1 cellular context compared by ENCODE assay signal in genomic region chr9:136363106-136363605, GRCh38.
TF ChIP-seq lines count a peak whose summit lies in the region.

No MANE protein-coding gene starts in this region.

TF ChIP-seq in HepG2, 621 proteins besides CTCF, POLR2A, EP300 and RAD21 (continues in another document):
- TF ChIP-seq ZNF18 (CRISPR knock-in tag; IDR thresholded peaks at IDR 0.05; ENCODE audit: insufficient replicate concordance) (peak; percentile 68), ZNF557 (CRISPR knock-in tag; IDR thresholded peaks at IDR 0.05) (0 out of 2 replicates have a peak, but pooled peaks have one; percentile 17), SRY (CRISPR knock-in tag; IDR thresholded peaks at IDR 0.05) (no peak), ZNF264 (CRISPR knock-in tag; IDR thresholded peaks at IDR 0.05) (no peak), UBTF (CRISPR knock-in tag; IDR thresholded peaks at IDR 0.05) (0 out of 2 replicates have a peak, but pooled peaks have one; percentile 8), ATM (IDR thresholded peaks at IDR 0.05; ENCODE audit: borderline replicate concordance) (no peak), YEATS4 (CRISPR knock-in tag; IDR thresholded peaks at IDR 0.05; ENCODE audit: borderline replicate concordance) (peak; percentile 21), SNAPC4 (CRISPR knock-in tag; IDR thresholded peaks at IDR 0.05) (no peak), MIER3 (CRISPR knock-in tag; IDR thresholded peaks at IDR 0.05; ENCODE audit: borderline replicate concordance) (no peak), TAF1 (CRISPR knock-in tag; IDR thresholded peaks at IDR 0.05) (peak; percentile 72), ZBTB7B (CRISPR knock-in tag; IDR thresholded peaks at IDR 0.05) (peak; percentile 5; the same call in 1 of the 2 replicates), HNRNPLL (IDR thresholded peaks at IDR 0.05; ENCODE audit: low read depth, low read length, poor library complexity, severe bottlenecking) (peak; percentile 24), ZNF138 (CRISPR knock-in tag; IDR thresholded peaks at IDR 0.05; ENCODE audit: low read depth) (peak; percentile 9; the same call in 1 of the 2 replicates), POLR2AphosphoS5 (IDR thresholded peaks at IDR 0.05; ENCODE audit: low read depth, low read length) (peak; percentile 82), MTA1 (CRISPR knock-in tag; IDR thresholded peaks at IDR 0.05; ENCODE audit: borderline replicate concordance) (peak; percentile 5; the same call in 1 of the 2 replicates), MXD1 (CRISPR knock-in tag; IDR thresholded peaks at IDR 0.05) (peak; percentile 63; the same call in 1 of the 2 replicates), MIER2 (CRISPR knock-in tag; IDR thresholded peaks at IDR 0.05) (no peak), MLXIP (CRISPR knock-in tag; IDR thresholded peaks at IDR 0.05; ENCODE audit: borderline replicate concordance) (0 out of 2 replicates have a peak, but pooled peaks have one; percentile 1), ZSCAN31 (CRISPR knock-in tag; IDR thresholded peaks at IDR 0.05; ENCODE audit: low read depth) (peak; percentile 26; the same call in 1 of the 2 replicates), ZHX1 (CRISPR knock-in tag; IDR thresholded peaks at IDR 0.05; ENCODE audit: low read depth) (no peak), FOXP1 (IDR thresholded peaks at IDR 0.05) (no peak), FOXP1 (CRISPR knock-in tag; IDR thresholded peaks at IDR 0.05) (no peak), POGK (CRISPR knock-in tag; conservative IDR thresholded peaks at IDR 0.05) (peak; percentile 20; the same call in 1 of the 2 replicates), ASH2L (IDR thresholded peaks at IDR 0.05; ENCODE audit: insufficient read length, low read depth, low read length) (peak; percentile 58), GABPB1 (CRISPR knock-in tag; IDR thresholded peaks at IDR 0.05) (peak; percentile 74; the same call in 1 of the 2 replicates), ZNF687 (CRISPR knock-in tag; IDR thresholded peaks at IDR 0.05) (peak; percentile 39), ZSCAN29 (CRISPR knock-in tag; conservative IDR thresholded peaks at IDR 0.05) (no peak), RFX1 (IDR thresholded peaks at IDR 0.05) (no peak), ZNF235 (CRISPR knock-in tag; IDR thresholded peaks at IDR 0.05; ENCODE audit: borderline replicate concordance) (no peak), DRAP1 (CRISPR knock-in tag; IDR thresholded peaks at IDR 0.05) (0 out of 2 replicates have a peak, but pooled peaks have one; percentile 23)
